Comparison of ENCODE assay signal across 8 cellular contexts in the genomic region with DNA sequence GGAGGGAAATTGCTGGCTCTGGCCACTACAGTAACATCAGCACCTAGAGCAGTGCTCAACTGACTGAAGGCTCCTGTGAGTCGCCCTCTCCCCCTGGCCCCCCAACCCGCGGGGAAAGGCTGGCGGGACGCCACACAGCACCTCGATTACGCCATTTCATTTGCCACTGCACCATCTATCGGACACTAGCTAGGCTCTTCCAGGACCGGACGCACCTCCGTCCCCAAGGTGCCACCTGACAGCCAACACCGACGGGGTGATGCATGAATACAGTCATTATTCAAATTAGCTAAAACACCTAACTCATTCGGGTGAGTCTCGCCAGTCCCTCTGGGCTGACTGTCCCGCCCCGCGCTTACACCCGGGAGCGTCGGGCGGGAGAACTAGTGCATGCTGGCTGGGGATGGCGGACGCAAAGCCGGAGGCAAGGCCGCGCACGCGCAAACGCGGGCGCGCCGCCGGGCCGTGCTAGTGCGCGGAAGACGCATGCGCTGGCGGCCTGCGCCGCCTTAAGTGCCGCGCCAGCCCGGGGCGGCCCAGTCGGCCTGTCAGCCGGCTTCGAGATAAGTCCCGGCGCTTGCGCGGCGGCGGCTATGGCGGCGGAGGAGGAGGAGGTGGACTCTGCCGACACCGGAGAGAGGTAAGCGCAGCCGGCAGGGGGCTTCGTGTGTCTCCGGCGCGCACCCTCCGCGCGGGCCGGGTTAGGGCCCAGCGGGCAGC. TPM values are rescaled to one million over a fixed set of nuclear protein-coding genes. Genes with fewer than 3 reads are reported as not detected.
DNase-seq lines count a peak whose midpoint lies in the region; ATAC-seq, FAIRE-seq and TF ChIP-seq lines count a peak whose summit lies in the region.

TSS of gene ABHD5 (plus strand) at position 539 of the 720 bp plus-strand sequence. CDS start at position 594, 55 bp downstream.

- H3K4me3 ChIP-seq in HUES48 (ENCODE audit: low read depth, low read length) (peak within 1 kb of the TSS; percentile 77), OCI-LY3 (ENCODE audit: low read length) (peak within 1 kb of the TSS; percentile 92), mononuclear cell (ENCODE audit: low read length) (peak within 1 kb of the TSS; percentile 84)

- H3K9me3 ChIP-seq in HUES48 (ENCODE audit: control insufficient read depth, insufficient read depth, low read length) (no peaks in the 10 kb centered on the region), OCI-LY3 (ENCODE audit: insufficient read depth, low read length) (no peaks in the 10 kb centered on the region), mononuclear cell (ENCODE audit: low read depth, low read length) (no peaks in the 10 kb centered on the region)

- peaks cover 38% of the 10 kb centered on the region for H3K4me1 ChIP-seq in HUES48 (ENCODE audit: control insufficient read depth, insufficient read depth, low read length)
- H3K4me1 ChIP-seq in OCI-LY3 (ENCODE audit: low read length), result peaks cover 16% of the 10 kb centered on the region
- peaks cover 33% of the 10 kb centered on the region for H3K4me1 ChIP-seq in mononuclear cell (ENCODE audit: insufficient read depth, low read length)

- H3K27me3 ChIP-seq in HUES48 (ENCODE audit: control insufficient read depth, insufficient read depth, low read length) (no peaks in the 10 kb centered on the region), OCI-LY3 (ENCODE audit: low read depth, low read length) (no peaks in the 10 kb centered on the region), mononuclear cell (ENCODE audit: insufficient read depth, low read length) (no peaks in the 10 kb centered on the region)

- peak; percentile 79 for ATAC-seq in GM21390 (IDR thresholded peaks at IDR 0.05; ENCODE audit: unreplicated experiment)

- H3K27ac ChIP-seq in HUES48 (ENCODE audit: low read depth, low read length), result peak within 1 kb of the TSS; percentile 84
- H3K27ac ChIP-seq in OCI-LY3 (ENCODE audit: low read length), result peak within 1 kb of the TSS; percentile 44

- peak; percentile 90 for DNase-seq in D721Med (ENCODE audit: insufficient read length, low spot score)
- DNase-seq in activated T-cell treated with anti-CD3 and anti-CD28 coated beads for 1 hour (ENCODE audit: low read depth), result peak; percentile 92
- DNase-seq in epidermal melanocyte (ENCODE audit: insufficient read length, low spot score), result peak; percentile 88
- peak; percentile 87 to 90 for DNase-seq in stimulated activated CD8-positive, alpha-beta memory T cell treated with anti-CD3 and anti-CD28 coated beads, Interleukin-4, amount 100 ng/mL, for 1 hour (ENCODE audit: low read depth in 2 of 2, low spot score in 1 of 2)

- H3K4me2 ChIP-seq in OCI-LY3 (ENCODE audit: low read length), result peak within 1 kb of the TSS; percentile 94

- H4K20me1 ChIP-seq in OCI-LY3 (ENCODE audit: insufficient read depth, low read length), result no peaks in the 10 kb centered on the region

- no peaks in the 10 kb centered on the region for H3K36me3 ChIP-seq in HUES48 (ENCODE audit: control insufficient read depth, insufficient read depth, low read length)
- no peaks in the 10 kb centered on the region for H3K36me3 ChIP-seq in OCI-LY3 (replicated peaks; ENCODE audit: low read depth, low read length)

- no peak for FAIRE-seq in D721Med (lab: Jason Lieb, UNC)

- H3K79me2 ChIP-seq in OCI-LY3 (ENCODE audit: low read length), result peaks cover 39% of the 10 kb centered on the region

- TF ChIP-seq CTCF in D721Med (IDR thresholded peaks at IDR 0.05; ENCODE audit: insufficient read depth, missing control alignments) (peak; percentile 18), OCI-LY3 (IDR thresholded peaks at IDR 0.05; ENCODE audit: low read depth, low read length) (peak; percentile 47)

- H3K9ac ChIP-seq in HUES48 (ENCODE audit: low read depth, low read length) (peak within 1 kb of the TSS; percentile 66), OCI-LY3 (ENCODE audit: low read length) (peak within 1 kb of the TSS; percentile 83)

- peak within 1 kb of the TSS; percentile 96 for H2AFZ ChIP-seq in OCI-LY3 (ENCODE audit: low read depth, low read length)

RNA-seq across cellular contexts. Expression of gene ABHD5, which starts in this region (rescaled TPM):
- total RNA-seq in mononuclear cell, result 22.7 TPM

Comparison
In these comparisons a context has a peak if more than half of its experiments do, and no peak if none do; other contexts are left out.
1. Peak in every context shown above with its lines: DNase-seq, ATAC-seq, H3K4me3 ChIP-seq and H3K27ac ChIP-seq.